1 cellular context compared by ENCODE assay signal in genomic region chr22:39457546-39458442, GRCh38.
TF ChIP-seq lines count a peak whose summit lies in the region.

No MANE protein-coding gene starts in this region.

TF ChIP-seq in K562, 482 proteins besides CTCF, POLR2A, EP300 and RAD21:
- peak; percentile 55 for TF ChIP-seq POLR2G (IDR thresholded peaks at IDR 0.05; ENCODE audit: low read depth, low read length)
- TF ChIP-seq NR2C2 (CRISPR knock-in tag; IDR thresholded peaks at IDR 0.05): no peak
- TF ChIP-seq NR2C2 (tag; IDR thresholded peaks at IDR 0.05): no peak
- TF ChIP-seq PHF8 (IDR thresholded peaks at IDR 0.05; ENCODE audit: borderline replicate concordance, low read length): peak; percentile 24; the same call in 1 of the 2 replicates
- TF ChIP-seq AFF1 (IDR thresholded peaks at IDR 0.05; ENCODE audit: low read depth in 1 of 2, partially characterized antibody in 2 of 2): no peak
- TF ChIP-seq ZBTB7A (IDR thresholded peaks at IDR 0.05; ENCODE audit: borderline replicate concordance, control insufficient read depth, low read depth, low read length): peak; percentile 22; the same call in 1 of the 2 replicates
- TF ChIP-seq HLTF (IDR thresholded peaks at IDR 0.05): no peak
- TF ChIP-seq EGR1 (conservative IDR thresholded peaks at IDR 0.05): peak; percentile 21; the same call in 1 of the 2 replicates
- TF ChIP-seq ZNF324 (CRISPR knock-in tag; IDR thresholded peaks at IDR 0.05): no peak
- peak; percentile 31 for TF ChIP-seq ZFX (CRISPR knock-in tag; IDR thresholded peaks at IDR 0.05)
- TF ChIP-seq ILK (tag; IDR thresholded peaks at IDR 0.05; ENCODE audit: borderline replicate concordance, low read depth): no peak
- TF ChIP-seq ZNF740 (CRISPR knock-in tag; IDR thresholded peaks at IDR 0.05): peak; percentile 61
- no peak for TF ChIP-seq ZNF740 (tag; IDR thresholded peaks at IDR 0.05)
- TF ChIP-seq CBFA2T2 (conservative IDR thresholded peaks at IDR 0.05): no peak
- peak; percentile 31 for TF ChIP-seq VEZF1 (CRISPR knock-in tag; IDR thresholded peaks at IDR 0.05)
- no peak for TF ChIP-seq ZNF57 (CRISPR knock-in tag; IDR thresholded peaks at IDR 0.05)
- TF ChIP-seq MYNN (IDR thresholded peaks at IDR 0.05): no peak
- TF ChIP-seq MYNN (CRISPR knock-in tag; IDR thresholded peaks at IDR 0.05): no peak
- TF ChIP-seq TCF7L2 (IDR thresholded peaks at IDR 0.05; ENCODE audit: low read depth, low read length): no peak
- TF ChIP-seq HOMEZ (CRISPR knock-in tag; IDR thresholded peaks at IDR 0.05): no peak
- TF ChIP-seq RBFOX2 (IDR thresholded peaks at IDR 0.05; ENCODE audit: low read depth, low read length): peak; percentile 37; the same call in 1 of the 2 replicates
- TF ChIP-seq XRCC4 (IDR thresholded peaks at IDR 0.05; ENCODE audit: extremely low read depth, insufficient read depth, insufficient read length): no peak
- TF ChIP-seq GATAD2B (IDR thresholded peaks at IDR 0.05; ENCODE audit: borderline replicate concordance): peak; percentile 30; the same call in 1 of the 2 replicates
- no peak for TF ChIP-seq PHB2 (IDR thresholded peaks at IDR 0.05; ENCODE audit: low read depth)
- no peak for TF ChIP-seq NFYB (IDR thresholded peaks at IDR 0.05; ENCODE audit: extremely low read depth, insufficient read length)
- no peak for TF ChIP-seq REST (CRISPR knock-in tag; IDR thresholded peaks at IDR 0.05; ENCODE audit: low read depth)
